In genomic region chr7:129089521-129090212, GRCh38 we compare ENCODE assay signal across 2 cellular contexts.
TF ChIP-seq lines count a peak whose summit lies in the region.

No MANE protein-coding gene starts in this region.

TF ChIP-seq in GM12891, 5 proteins besides CTCF, POLR2A, EP300 and RAD21:
- TF ChIP-seq POU2F2 (IDR thresholded peaks at IDR 0.05; ENCODE audit: low read depth, low read length) (no peak), SPI1 (IDR thresholded peaks at IDR 0.05; ENCODE audit: low read depth, low read length) (peak; percentile 76), TAF1 (IDR thresholded peaks at IDR 0.05; ENCODE audit: low read depth, low read length) (no peak)

TF ChIP-seq in GM12878, 131 proteins besides CTCF, POLR2A, EP300 and RAD21 (continues in another document):
- TF ChIP-seq ASH2L (IDR thresholded peaks at IDR 0.05; ENCODE audit: borderline replicate concordance, low read depth) (no peak), PAX8 (IDR thresholded peaks at IDR 0.05) (no peak), ELK1 (IDR thresholded peaks at IDR 0.05; ENCODE audit: low read depth, low read length) (no peak), KLF5 (IDR thresholded peaks at IDR 0.05; ENCODE audit: partially characterized antibody) (no peak), MEF2A (IDR thresholded peaks at IDR 0.05; ENCODE audit: insufficient read depth, low read depth, low read length) (0 out of 2 replicates have a peak, but pooled peaks have one; percentile 6), SMAD5 (IDR thresholded peaks at IDR 0.05; ENCODE audit: low read depth) (no peak), RFX5 (IDR thresholded peaks at IDR 0.05; ENCODE audit: low read depth, low read length) (no peak), BACH1 (IDR thresholded peaks at IDR 0.05; ENCODE audit: borderline replicate concordance) (no peak), ZNF592 (IDR thresholded peaks at IDR 0.05) (no peak), CEBPZ (IDR thresholded peaks at IDR 0.05; ENCODE audit: low read depth, low read length) (no peak), BHLHE40 (IDR thresholded peaks at IDR 0.05; ENCODE audit: borderline replicate concordance in 1 of 2, low read depth in 2 of 2, low read length in 1 of 2) (no peak), POU2F2 (IDR thresholded peaks at IDR 0.05; ENCODE audit: borderline replicate concordance, low read depth, low read length) (peak; percentile 46; the same call in 1 of the 3 replicates), IRF5 (IDR thresholded peaks at IDR 0.05; ENCODE audit: borderline replicate concordance) (no peak), SIX5 (IDR thresholded peaks at IDR 0.05; ENCODE audit: low read depth, low read length, severe bottlenecking) (no peak), CREB1 (IDR thresholded peaks at IDR 0.05; ENCODE audit: low read depth) (no peak), DPF2 (IDR thresholded peaks at IDR 0.05) (no peak), HSF1 (IDR thresholded peaks at IDR 0.05; ENCODE audit: low read depth, low read length) (no peak), EED (IDR thresholded peaks at IDR 0.05; ENCODE audit: low read depth) (peak; percentile 96), LARP7 (IDR thresholded peaks at IDR 0.05) (no peak), MXI1 (IDR thresholded peaks at IDR 0.05; ENCODE audit: low read depth, low read length) (no peak), NRF1 (conservative IDR thresholded peaks at IDR 0.05; ENCODE audit: low read depth, low read length) (no peak), CHD1 (IDR thresholded peaks at IDR 0.05; ENCODE audit: low read depth, low read length) (no peak), FOXK2 (IDR thresholded peaks at IDR 0.05) (no peak), ZNF384 (IDR thresholded peaks at IDR 0.05; ENCODE audit: borderline replicate concordance, low read depth, low read length) (no peak), FOS (IDR thresholded peaks at IDR 0.05; ENCODE audit: borderline replicate concordance, extremely low read depth, insufficient read length) (no peak), SMC3 (IDR thresholded peaks at IDR 0.05; ENCODE audit: borderline replicate concordance, low read length) (no peak), RB1 (IDR thresholded peaks at IDR 0.05; ENCODE audit: borderline replicate concordance) (no peak), IRF4 (IDR thresholded peaks at IDR 0.05; ENCODE audit: low read depth, low read length) (peak; percentile 94), NFXL1 (IDR thresholded peaks at IDR 0.05; ENCODE audit: borderline replicate concordance) (no peak), HDAC2 (IDR thresholded peaks at IDR 0.05) (no peak), ZNF274 (IDR thresholded peaks at IDR 0.05; ENCODE audit: insufficient read depth, insufficient read length) (no peak), MAX (IDR thresholded peaks at IDR 0.05; ENCODE audit: low read depth, low read length) (no peak), RELA (IDR thresholded peaks at IDR 0.05; ENCODE audit: borderline replicate concordance, partially characterized antibody) (no peak)
- TF ChIP-seq, protein P1, sequence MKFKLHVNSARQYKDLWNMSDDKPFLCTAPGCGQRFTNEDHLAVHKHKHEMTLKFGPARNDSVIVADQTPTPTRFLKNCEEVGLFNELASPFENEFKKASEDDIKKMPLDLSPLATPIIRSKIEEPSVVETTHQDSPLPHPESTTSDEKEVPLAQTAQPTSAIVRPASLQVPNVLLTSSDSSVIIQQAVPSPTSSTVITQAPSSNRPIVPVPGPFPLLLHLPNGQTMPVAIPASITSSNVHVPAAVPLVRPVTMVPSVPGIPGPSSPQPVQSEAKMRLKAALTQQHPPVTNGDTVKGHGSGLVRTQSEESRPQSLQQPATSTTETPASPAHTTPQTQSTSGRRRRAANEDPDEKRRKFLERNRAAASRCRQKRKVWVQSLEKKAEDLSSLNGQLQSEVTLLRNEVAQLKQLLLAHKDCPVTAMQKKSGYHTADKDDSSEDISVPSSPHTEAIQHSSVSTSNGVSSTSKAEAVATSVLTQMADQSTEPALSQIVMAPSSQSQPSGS (IDR thresholded peaks at IDR 0.05; ENCODE audit: low read length), result peak; percentile 39; the same call in 1 of the 2 replicates
- TF ChIP-seq, protein P2, sequence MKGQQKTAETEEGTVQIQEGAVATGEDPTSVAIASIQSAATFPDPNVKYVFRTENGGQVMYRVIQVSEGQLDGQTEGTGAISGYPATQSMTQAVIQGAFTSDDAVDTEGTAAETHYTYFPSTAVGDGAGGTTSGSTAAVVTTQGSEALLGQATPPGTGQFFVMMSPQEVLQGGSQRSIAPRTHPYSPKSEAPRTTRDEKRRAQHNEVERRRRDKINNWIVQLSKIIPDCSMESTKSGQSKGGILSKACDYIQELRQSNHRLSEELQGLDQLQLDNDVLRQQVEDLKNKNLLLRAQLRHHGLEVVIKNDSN (IDR thresholded peaks at IDR 0.05; ENCODE audit: borderline replicate concordance, extremely low read length, insufficient read depth, low read depth, low read length), result no peak
- TF ChIP-seq, protein P3, sequence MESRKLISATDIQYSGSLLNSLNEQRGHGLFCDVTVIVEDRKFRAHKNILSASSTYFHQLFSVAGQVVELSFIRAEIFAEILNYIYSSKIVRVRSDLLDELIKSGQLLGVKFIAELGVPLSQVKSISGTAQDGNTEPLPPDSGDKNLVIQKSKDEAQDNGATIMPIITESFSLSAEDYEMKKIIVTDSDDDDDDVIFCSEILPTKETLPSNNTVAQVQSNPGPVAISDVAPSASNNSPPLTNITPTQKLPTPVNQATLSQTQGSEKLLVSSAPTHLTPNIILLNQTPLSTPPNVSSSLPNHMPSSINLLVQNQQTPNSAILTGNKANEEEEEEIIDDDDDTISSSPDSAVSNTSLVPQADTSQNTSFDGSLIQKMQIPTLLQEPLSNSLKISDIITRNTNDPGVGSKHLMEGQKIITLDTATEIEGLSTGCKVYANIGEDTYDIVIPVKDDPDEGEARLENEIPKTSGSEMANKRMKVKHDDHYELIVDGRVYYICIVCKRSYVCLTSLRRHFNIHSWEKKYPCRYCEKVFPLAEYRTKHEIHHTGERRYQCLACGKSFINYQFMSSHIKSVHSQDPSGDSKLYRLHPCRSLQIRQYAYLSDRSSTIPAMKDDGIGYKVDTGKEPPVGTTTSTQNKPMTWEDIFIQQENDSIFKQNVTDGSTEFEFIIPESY (IDR thresholded peaks at IDR 0.05), result no peak
- TF ChIP-seq, protein P4, sequence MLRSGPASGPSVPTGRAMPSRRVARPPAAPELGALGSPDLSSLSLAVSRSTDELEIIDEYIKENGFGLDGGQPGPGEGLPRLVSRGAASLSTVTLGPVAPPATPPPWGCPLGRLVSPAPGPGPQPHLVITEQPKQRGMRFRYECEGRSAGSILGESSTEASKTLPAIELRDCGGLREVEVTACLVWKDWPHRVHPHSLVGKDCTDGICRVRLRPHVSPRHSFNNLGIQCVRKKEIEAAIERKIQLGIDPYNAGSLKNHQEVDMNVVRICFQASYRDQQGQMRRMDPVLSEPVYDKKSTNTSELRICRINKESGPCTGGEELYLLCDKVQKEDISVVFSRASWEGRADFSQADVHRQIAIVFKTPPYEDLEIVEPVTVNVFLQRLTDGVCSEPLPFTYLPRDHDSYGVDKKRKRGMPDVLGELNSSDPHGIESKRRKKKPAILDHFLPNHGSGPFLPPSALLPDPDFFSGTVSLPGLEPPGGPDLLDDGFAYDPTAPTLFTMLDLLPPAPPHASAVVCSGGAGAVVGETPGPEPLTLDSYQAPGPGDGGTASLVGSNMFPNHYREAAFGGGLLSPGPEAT (IDR thresholded peaks at IDR 0.05; ENCODE audit: low read depth), result no peak
